ENCODE assay signal across 8 cellular contexts in genomic region chr16:27367463-27368357, GRCh38. TPM values are rescaled to one million over a fixed set of nuclear protein-coding genes. Genes with fewer than 3 reads are reported as not detected.
DNase-seq lines count a peak whose midpoint lies in the region; ATAC-seq, FAIRE-seq and TF ChIP-seq lines count a peak whose summit lies in the region.

No MANE protein-coding gene starts in this region.

- no peaks in the 10 kb centered on the region for H3K9me3 ChIP-seq in testis

- no peaks in the 10 kb centered on the region for H3K36me3 ChIP-seq in testis (ENCODE audit: low read depth, missing control alignments)

- H3K9me3 Mint-ChIP-seq in osteocyte (ENCODE audit: unreplicated experiment), result peaks cover 7% of the 10 kb centered on the region

- peaks cover 4% of the 10 kb centered on the region for H3K4me1 ChIP-seq in testis

- TF ChIP-seq POLR2A in testis (IDR thresholded peaks at IDR 0.05), result no peak

- intact Hi-C loops in testis (cut with DNase I; ENCODE audit: low total_unique reads), result loop anchor here (5.0 kb wide), 2 partner anchors 130 to 185 kb away; no protein-coding TSS in a partner anchor

- DNase-seq in D721Med (ENCODE audit: insufficient read length, low spot score) (peak; percentile 47), HT-29 (ENCODE audit: low spot score) (peak; percentile 88), SHP77 treated with DMSO at 0.1 percent for 48 hours (lab: John Stamatoyannopoulos, UW) (peak; percentile 31), activated gamma-delta T cell treated with Interleukin-2 at 50 U/mL for 16 hours (peak; percentile 72), frontal cortex (ENCODE audit: low spot score in 2 of 2) (peak; percentile 48 to 79), osteocyte (ENCODE audit: extremely low spot score, unreplicated experiment) (peak; percentile 89), testis (peak; percentile 72)

- TF ChIP-seq CTCF in D721Med (IDR thresholded peaks at IDR 0.05; ENCODE audit: insufficient read depth, missing control alignments), result peak; percentile 49
- TF ChIP-seq CTCF in osteocyte (IDR thresholded peaks at IDR 0.05), result peak; percentile 95
- peak; percentile 31 to 60 (median 55) for TF ChIP-seq CTCF in testis (IDR thresholded peaks at IDR 0.05)

- H3K4me1 Mint-ChIP-seq in osteocyte (ENCODE audit: unreplicated experiment), result peaks cover 12% of the 10 kb centered on the region

- H3K27ac ChIP-seq in testis, result no peak overlapping the region

- ATAC-seq in GM21367 (IDR thresholded peaks at IDR 0.05; ENCODE audit: unreplicated experiment), result peak; percentile 58

- FAIRE-seq in D721Med (lab: Jason Lieb, UNC), result no peak
- no peak for FAIRE-seq in frontal cortex (lab: Jason Lieb, UNC)

- no peaks in the 10 kb centered on the region for H3K36me3 Mint-ChIP-seq in osteocyte (ENCODE audit: unreplicated experiment)

- H3K4me3 Mint-ChIP-seq in osteocyte (ENCODE audit: unreplicated experiment), result no peak overlapping the region

- no peak overlapping the region for H3K4me3 ChIP-seq in testis

- H3K27me3 ChIP-seq in testis, result no peaks in the 10 kb centered on the region

- H3K27me3 Mint-ChIP-seq in osteocyte (ENCODE audit: unreplicated experiment), result no peaks in the 10 kb centered on the region

- WGBS in testis, 2 donors, result 23 to 29% methylated on average over 24 to 27 of the region's 27 CpGs

- peak overlapping the region; percentile 41 for H3K27ac Mint-ChIP-seq in osteocyte (ENCODE audit: unreplicated experiment)

RNA-seq across cellular contexts. Expression of gene IL21R, which starts 34.3 kb away (rescaled TPM):
- total RNA-seq in HT-29 (2014; rRNA removed; shearing (Covaris generic)), result not detected in 2 replicates
- total RNA-seq in frontal cortex (0.41 TPM), osteocyte (0.34 and 0.40 TPM in 2 replicates), testis (under 1 TPM; 0.31 to 0.87 TPM)
- 2.3 TPM for polyA plus RNA-seq in testis (ENCODE audit: insufficient read depth, low read depth, low replicate concordance)

RNA-seq across cellular contexts. Expression of gene IL4R, which starts 53.9 kb away (rescaled TPM):
- total RNA-seq in HT-29 (2014; rRNA removed; shearing (Covaris generic)), result 49.1 and 58.2 TPM in 2 replicates
- total RNA-seq in frontal cortex (1.6 TPM), osteocyte (34.5 and 35.9 TPM in 2 replicates), testis (10 to 100 TPM; 68.6 to 70.7 TPM)
- 41.4 TPM for polyA plus RNA-seq in testis (ENCODE audit: insufficient read depth, low read depth, low replicate concordance)

Comparison
In these comparisons a context has a peak if more than half of its experiments do, and no peak if none do; other contexts are left out.
1. DNase-seq: peak in every context shown above with its lines; median percentile 89 in osteocyte; 88 in HT-29; 72 in activated gamma-delta T cell treated with Interleukin-2 at 50 U/mL for 16 hours; 72 in testis; 64 in frontal cortex; 47 in D721Med; 31 in SHP77 treated with DMSO at 0.1 percent for 48 hours.
2. RNA of gene IL4R, which starts 53.9 kb away (total RNA-seq): 68.6 to 70.7 TPM in testis, 49.1 to 58.2 TPM in HT-29 and 34.5 to 35.9 TPM in osteocyte; 1.6 TPM in frontal cortex (single experiment); every median in the first group is over 10 times any median in the second.
3. Peak in every context shown above with its lines, with median percentiles within 50 percentile points of each other: CTCF ChIP-seq.